In the genomic region with DNA sequence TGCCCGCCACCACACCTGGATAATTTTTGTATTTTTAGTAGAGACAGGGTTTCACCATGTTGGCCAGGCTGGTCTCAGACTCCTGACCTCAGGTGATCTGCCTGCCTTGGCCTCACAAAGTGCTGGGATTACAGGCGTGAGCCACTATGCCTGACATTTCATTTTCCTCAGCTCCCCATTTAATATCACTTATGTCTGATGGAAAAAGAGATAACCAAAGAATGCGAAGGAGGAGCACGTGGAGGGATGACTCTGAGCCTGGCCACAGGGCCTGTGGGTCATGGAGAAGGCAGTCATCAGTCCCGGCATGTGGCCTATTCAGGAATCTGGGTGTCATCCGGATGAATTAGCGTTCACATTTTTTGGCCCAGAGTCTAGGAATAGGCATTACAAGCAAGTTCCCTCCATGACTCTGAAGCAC, we compare ENCODE assay signal across 10 cellular contexts. TPM values are rescaled to one million over a fixed set of nuclear protein-coding genes. Genes with fewer than 3 reads are reported as not detected.
DNase-seq lines count a peak whose midpoint lies in the region; FAIRE-seq and TF ChIP-seq lines count a peak whose summit lies in the region.
"Not testable (repeated sequence)": the region's sequence is repeated elsewhere in the genome, so short reads cannot be mapped to it uniquely, and the experiment has no call there.
"Had no signal": no experiment of that assay in that cellular context is flagged by ENCODE, and none has a peak within 500 bp of the region (broad histone marks: within the 10 kb centered on the region; RNA-seq: fewer than 3 reads in every experiment).

No MANE protein-coding gene starts in this region.

- intact Hi-C loops in Caco-2 (cut with micrococcal nuclease; ENCODE audit: unreplicated experiment) (loop anchor here (2.0 kb wide), 2 partner anchors 42 to 58 kb away; no protein-coding TSS in a partner anchor), endothelial cell of umbilical vein (cut with micrococcal nuclease) (loop anchor here (1.0 to 2.0 kb wide), 3 partner anchors 38 to 89 kb away; no protein-coding TSS in a partner anchor)

- H4K20me1 ChIP-seq in endothelial cell of umbilical vein (replicated peaks; ENCODE audit: control insufficient read depth, extremely low read depth, insufficient read depth, low read length); osteoblast (ENCODE audit: insufficient read depth, low read length): not testable (repeated sequence)

- not testable (repeated sequence) for H3K4me2 ChIP-seq in endothelial cell of umbilical vein (ENCODE audit: insufficient read depth, low read length)
- H3K4me2 ChIP-seq in osteoblast (ENCODE audit: insufficient read depth, low read length), result peak overlapping the region; percentile 67

- FAIRE-seq in RCC 7860 (lab: Jason Lieb, UNC), result peak; percentile 86
- not testable (repeated sequence) for FAIRE-seq in endothelial cell of umbilical vein (lab: Jason Lieb, UNC)

- H3K36me3 ChIP-seq in Caco-2 (ENCODE audit: control insufficient read depth, insufficient read depth, low read length); adipocyte (ENCODE audit: control insufficient read depth, insufficient read depth, low read length, severe bottlenecking); endothelial cell of umbilical vein (ENCODE audit: control insufficient read depth in 2 of 2, extremely low read depth in 1 of 2, insufficient read depth in 2 of 2, low read length in 2 of 2); osteoblast (ENCODE audit: insufficient read depth, low read length): not testable (repeated sequence)

- not testable (repeated sequence) for H2AFZ ChIP-seq in endothelial cell of umbilical vein (ENCODE audit: low read depth, low read length); osteoblast (ENCODE audit: low read length)

- dilution Hi-C loops in endothelial cell of umbilical vein (cut with MboI; ENCODE audit: extremely low pct_ligation_motif_present, low sequenced_read_pairs), result not testable (repeated sequence)

- not testable (repeated sequence) for DNase-seq in Caco-2; endothelial cell of umbilical vein (ENCODE audit: low read depth, low spot score)
- peak; percentile 31 for DNase-seq in HK-2 (ENCODE audit: unreplicated experiment)
- peak; percentile 93 for DNase-seq in RCC 7860 (ENCODE audit: low spot score)
- DNase-seq in adipocyte (ENCODE audit: low read depth), result peak; percentile 40
- peak; percentile 61 for DNase-seq in hepatic stellate cell (ENCODE audit: low spot score)
- peak; percentile 70 for DNase-seq in osteoblast (ENCODE audit: insufficient read length, low spot score, missing footprints)

- H3K9me1 ChIP-seq in endothelial cell of umbilical vein (replicated peaks; ENCODE audit: control insufficient read depth, extremely low read depth, insufficient read depth, low read length), result not testable (repeated sequence)

- peaks cover 40% of the 10 kb centered on the region for H3K36me3 Mint-ChIP-seq in Caco-2 (ENCODE audit: insufficient read depth, unreplicated experiment)

- not testable (repeated sequence) for H3K4me3 ChIP-seq in Caco-2 (ENCODE audit: low read depth, low read length); adipocyte (ENCODE audit: low read length); endothelial cell of umbilical vein (replicated peaks in 1 of 3; ENCODE audit: insufficient read depth in 1 of 3, low read depth in 1 of 3, low read length in 3 of 3); osteoblast (ENCODE audit: insufficient read depth, low read length)

- not testable (repeated sequence) for H3K27me3 ChIP-seq in Caco-2 (replicated peaks; ENCODE audit: control insufficient read depth, insufficient read depth, low read length); adipocyte (replicated peaks; ENCODE audit: control insufficient read depth, insufficient read depth, low read length); endothelial cell of umbilical vein (ENCODE audit: control insufficient read depth in 2 of 2, insufficient read depth in 2 of 2, low read length in 2 of 2); osteoblast (ENCODE audit: insufficient read depth, low read length)

- peak overlapping the region; percentile 28 for H3K27ac Mint-ChIP-seq in Caco-2 (ENCODE audit: unreplicated experiment)

- CTCF ChIA-PET in Caco-2 (lab: Charles Lee) (interaction anchor here (0.5 kb wide), 1 partner anchor 18 kb away, joined by 3 read pairs; no protein-coding TSS in a partner anchor), endothelial cell of umbilical vein (lab: Charles Lee) (interaction anchor here (0.7 to 1.5 kb wide), 9 partner anchors 9 to 626 kb away, joined by 3 to 10 read pairs (median 3); no protein-coding TSS in a partner anchor)

- POLR2A ChIA-PET in Caco-2 (lab: Charles Lee), result interaction anchor here (1.9 kb wide), 1 partner anchor 30 kb away, joined by 8 read pairs; a partner anchor contains a TSS
- POLR2A ChIA-PET in endothelial cell of umbilical vein (lab: Charles Lee), result not testable (repeated sequence)

- not testable (repeated sequence) for H3K9me3 ChIP-seq in Caco-2; adipocyte (ENCODE audit: control insufficient read depth, low read length); endothelial cell of umbilical vein (replicated peaks; ENCODE audit: control insufficient read depth, insufficient read depth, low read length); osteoblast (ENCODE audit: low read depth, low read length)

- H3K27ac ChIP-seq in endothelial cell of umbilical vein (ENCODE audit: insufficient read depth, low read depth, low read length) (peak overlapping the region; percentile 33), osteoblast (ENCODE audit: low read depth, low read length) (peak overlapping the region; percentile 85)

- H3K4me3 Mint-ChIP-seq in Caco-2 (ENCODE audit: unreplicated experiment), result not testable (repeated sequence)

- peaks cover 56% of the 10 kb centered on the region for H3K4me1 ChIP-seq in Caco-2
- H3K4me1 ChIP-seq in adipocyte (ENCODE audit: control insufficient read depth, insufficient read depth, low read length), result peaks cover 18% of the 10 kb centered on the region
- H3K4me1 ChIP-seq in endothelial cell of umbilical vein (ENCODE audit: control insufficient read depth, extremely low read depth, insufficient read depth, low read length), result peaks cover 13% of the 10 kb centered on the region
- peaks cover 25% of the 10 kb centered on the region for H3K4me1 ChIP-seq in osteoblast (ENCODE audit: insufficient read depth, low read length)

- H3K79me2 ChIP-seq in endothelial cell of umbilical vein (ENCODE audit: control insufficient read depth, insufficient read depth, low read length); osteoblast (ENCODE audit: insufficient read depth, low read length): not testable (repeated sequence)

- H3K9me3 Mint-ChIP-seq in Caco-2 (ENCODE audit: unreplicated experiment), result not testable (repeated sequence)

- not testable (repeated sequence) for TF ChIP-seq POLR2A in endothelial cell of umbilical vein (IDR thresholded peaks at IDR 0.05; ENCODE audit: low read depth, low read length)

- peaks cover 32% of the 10 kb centered on the region for H3K4me1 Mint-ChIP-seq in Caco-2 (ENCODE audit: low read depth, unreplicated experiment)

- H3K27me3 Mint-ChIP-seq in Caco-2 (ENCODE audit: insufficient read depth, unreplicated experiment), result not testable (repeated sequence)

- BruUV-seq in Caco-2 (replicated peaks; lab: Mats Ljungman, UMichigan), result not testable (repeated sequence)
- BruUV-seq in endothelial cell of umbilical vein (replicated peaks; lab: Mats Ljungman, UMichigan), result TSS peak; percentile 94

- H3K9ac ChIP-seq in adipocyte (ENCODE audit: low read length); endothelial cell of umbilical vein (replicated peaks; ENCODE audit: extremely low read depth, insufficient read depth, low read length): not testable (repeated sequence)

- not testable (repeated sequence) for TF ChIP-seq CTCF in Caco-2 (IDR thresholded peaks at IDR 0.05; ENCODE audit: insufficient read depth in 1 of 2, low read depth in 1 of 2, low read length in 1 of 2, severe bottlenecking in 1 of 2, unreplicated experiment in 1 of 2); endothelial cell of umbilical vein (IDR thresholded peaks at IDR 0.05; ENCODE audit: extremely low read depth in 1 of 2, insufficient read depth in 1 of 2, low read depth in 1 of 2, low read length in 2 of 2); osteoblast (IDR thresholded peaks at IDR 0.05; ENCODE audit: extremely low read depth, low read depth, low read length)

RNA-seq across cellular contexts. Expression of a gene that starts 29.9 kb away (rescaled TPM):
- total RNA-seq in Caco-2 (2022), result 75.9 and 87.0 TPM in 2 replicates
- not detected in 2 replicates for total RNA-seq in endothelial cell of umbilical vein
- polyA plus RNA-seq in endothelial cell of umbilical vein, result not detected in 2 replicates
- polyA plus RNA-seq in endothelial cell of umbilical vein (2011; cell fraction: cytosol; rRNA removed), result not detected in 2 replicates
- not detected in 2 replicates for polyA plus RNA-seq in endothelial cell of umbilical vein (2011; cell fraction: nucleus; rRNA removed)
- not detected in 2 replicates for polyA plus RNA-seq in endothelial cell of umbilical vein (2012)
- polyA minus RNA-seq in endothelial cell of umbilical vein, result not detected in 2 replicates
- not detected for polyA minus RNA-seq in endothelial cell of umbilical vein (2011; cell fraction: cytosol; rRNA and poly(A)+ RNA removed)
- not detected in 2 replicates for polyA minus RNA-seq in endothelial cell of umbilical vein (2011; cell fraction: nucleus; rRNA and poly(A)+ RNA removed)
- total RNA-seq in osteoblast, result not detected in 2 replicates
- total RNA-seq: CD4-positive, CD25-positive, alpha-beta regulatory T cell; glomerular endothelial cell; SK-MEL-5 had no signal
- polyA plus RNA-seq: CD4-positive, CD25-positive, alpha-beta regulatory T cell had no signal

Comparison
In these comparisons a context has a peak if more than half of its experiments do, and no peak if none do; other contexts are left out.
1. RNA of a gene that starts 29.9 kb away (total RNA-seq): 75.9 to 87.0 TPM in Caco-2; not detected in endothelial cell of umbilical vein and not detected in osteoblast; every median in the first group is over 10 times any median in the second.